22 cellular contexts compared by ENCODE assay signal in the genomic region with DNA sequence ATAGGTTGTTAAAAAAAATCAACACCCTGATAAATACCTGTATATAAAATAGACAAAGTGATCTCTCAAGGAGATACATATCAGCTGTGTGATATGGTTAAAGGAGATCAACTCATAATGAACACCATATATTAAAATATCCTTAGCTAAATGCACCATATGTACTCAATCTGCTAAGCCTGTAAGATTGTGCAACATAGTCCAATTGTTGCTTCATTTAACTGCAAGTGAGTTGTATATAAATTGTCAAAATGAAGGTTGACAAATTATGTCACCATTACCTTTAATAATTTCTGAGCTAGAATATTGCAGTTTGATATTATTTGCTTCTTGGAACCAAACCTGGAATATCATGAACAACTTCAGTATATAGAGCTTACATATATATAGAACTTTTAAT.
DNase-seq lines count a peak whose midpoint lies in the region; ATAC-seq, FAIRE-seq and TF ChIP-seq lines count a peak whose summit lies in the region.
"Had no signal": no experiment of that assay in that cellular context is flagged by ENCODE, and none has a peak within 500 bp of the region (broad histone marks: within the 10 kb centered on the region; RNA-seq: fewer than 3 reads in every experiment).

No MANE protein-coding gene starts in this region.

- H2AK5ac ChIP-seq in mesenchymal stem cell (ENCODE audit: low read length, severe bottlenecking) = no peak overlapping the region

- TF ChIP-seq CTCF in A549 (IDR thresholded peaks at IDR 0.05) = no peak
- no peak for TF ChIP-seq CTCF in NB4 (IDR thresholded peaks at IDR 0.05; ENCODE audit: low read depth, low read length)
- TF ChIP-seq CTCF in bronchial epithelial cell (IDR thresholded peaks at IDR 0.05; ENCODE audit: insufficient read depth, low read length, severe bottlenecking) = no peak
- TF ChIP-seq CTCF in fibroblast of pulmonary artery (IDR thresholded peaks at IDR 0.05; ENCODE audit: low read length, missing control alignments) = no peak

- ATAC-seq in A549 = no peak
- no peak for ATAC-seq in esophagus mucosa
- ATAC-seq: Right ventricle myocardium inferior had no signal

- no peak for TF ChIP-seq EP300 in A549 (IDR thresholded peaks at IDR 0.05)

- H2BK15ac ChIP-seq in mesenchymal stem cell (ENCODE audit: low read depth, poor library complexity, severe bottlenecking) = no peak overlapping the region

- H3K36me3 ChIP-seq in bronchial epithelial cell (ENCODE audit: control insufficient read depth, insufficient read depth, low read length) (no peaks in the 10 kb centered on the region), mesenchymal stem cell (ENCODE audit: control insufficient read depth in 1 of 2, insufficient read depth in 2 of 2, low read depth in 1 of 2, low read length in 2 of 2) (no peaks in the 10 kb centered on the region)
- H3K36me3 ChIP-seq: BE2C had no signal

- H4K91ac ChIP-seq in mesenchymal stem cell (ENCODE audit: low read length) = no peak overlapping the region

- no peak overlapping the region for H2BK5ac ChIP-seq in mesenchymal stem cell (ENCODE audit: low read depth, low read length, poor library complexity, severe bottlenecking)

- H3K27ac ChIP-seq in A549 = no peak overlapping the region
- no peak overlapping the region for H3K27ac ChIP-seq in mesenchymal stem cell (ENCODE audit: low read length, poor library complexity, severe bottlenecking)

- no peak overlapping the region for H3K18ac ChIP-seq in mesenchymal stem cell (ENCODE audit: low read depth in 1 of 2, low read length in 2 of 2)

- no peak overlapping the region for H2BK12ac ChIP-seq in mesenchymal stem cell (ENCODE audit: low read length in 2 of 2)

- no peak overlapping the region for H4K8ac ChIP-seq in mesenchymal stem cell (ENCODE audit: low read length)

- H3K23ac ChIP-seq in mesenchymal stem cell (ENCODE audit: low read length in 2 of 2) = no peak overlapping the region

- POLR2A ChIA-PET in A549 (lab: Yijun Ruan, JAX) = no interaction called here

- no peak overlapping the region for H3K9ac ChIP-seq in mesenchymal stem cell (ENCODE audit: low read length)

- no peak overlapping the region for H2BK120ac ChIP-seq in mesenchymal stem cell (ENCODE audit: low read depth, low read length)

- no peak overlapping the region for H3K4me2 ChIP-seq in A549
- no peak overlapping the region for H3K4me2 ChIP-seq in mesenchymal stem cell (ENCODE audit: low read length, poor library complexity, severe bottlenecking)

- DNase-seq in A549 (ENCODE audit: low read depth in 1 of 2, low spot score in 1 of 2) (no peak), NB4 (ENCODE audit: low read depth) (peak; percentile 19), bronchial epithelial cell (ENCODE audit: low read depth) (peak; percentile 47), fibroblast of pulmonary artery (ENCODE audit: low read depth) (peak; percentile 59), mesenchymal stem cell (no peak), RPMI8226 (no peak)
- DNase-seq: BE2C, DMS53, GDM1, MM.1S, NCI-H1694, NCI-H2081 treated with DMSO at 0.1 percent for 48 hours, NCI-H2171 treated with DMSO at 0.1 percent for 48 hours, NCI-H446, NCI-H526 had no signal

- H3K4me1 ChIP-seq in A549 (no peaks in the 10 kb centered on the region), mesenchymal stem cell (ENCODE audit: control insufficient read depth, insufficient read depth, low read depth, low read length) (no peaks in the 10 kb centered on the region)
- H3K4me1 ChIP-seq: BE2C had no signal

- H3K14ac ChIP-seq in mesenchymal stem cell (ENCODE audit: low read length in 2 of 2) = no peak overlapping the region

- H3K4me3 ChIP-seq in A549 (no peak overlapping the region), NB4 (ENCODE audit: low read depth, low read length) (no peak overlapping the region), bronchial epithelial cell (ENCODE audit: low read depth, low read length) (no peak overlapping the region), fibroblast of pulmonary artery (replicated peaks; ENCODE audit: low read depth, low read length) (no peak overlapping the region), mesenchymal stem cell (ENCODE audit: insufficient read depth in 1 of 2, low read depth in 1 of 2, low read length in 2 of 2) (no peak overlapping the region)

- CTCF ChIA-PET in A549 (lab: Yijun Ruan, JAX) = no interaction called here

- H3K4ac ChIP-seq in mesenchymal stem cell (ENCODE audit: low read depth in 1 of 2, low read length in 2 of 2) = no peak overlapping the region

- H2AFZ ChIP-seq in mesenchymal stem cell (ENCODE audit: low read depth, low read length) = no peak overlapping the region

- no peaks in the 10 kb centered on the region for H3K79me1 ChIP-seq in mesenchymal stem cell (replicated peaks; ENCODE audit: low read length, poor library complexity, severe bottlenecking)

- TF ChIP-seq POLR2A in A549 (IDR thresholded peaks at IDR 0.05; ENCODE audit: low read length) (no peak), NB4 (IDR thresholded peaks at IDR 0.05; ENCODE audit: extremely low read depth, insufficient read length) (no peak)

- TF ChIP-seq RAD21 in A549 (conservative IDR thresholded peaks at IDR 0.05 in 1 of 2, IDR thresholded peaks at IDR 0.05 in 1 of 2) = no peak

- H3K9me3 ChIP-seq in A549 = no peaks in the 10 kb centered on the region
- H3K9me3 ChIP-seq in mesenchymal stem cell (ENCODE audit: control insufficient read depth, low read length) = no peaks in the 10 kb centered on the region
- H3K9me3 ChIP-seq: BE2C had no signal

- FAIRE-seq in A549 (lab: Jason Lieb, UNC) (no peak), bronchial epithelial cell (lab: Jason Lieb, UNC) (no peak)
- FAIRE-seq: A204.1, D721Med, GM18507, GM19239, RCC 7860 had no signal

- no peaks in the 10 kb centered on the region for H3K27me3 ChIP-seq in bronchial epithelial cell (ENCODE audit: control insufficient read depth, insufficient read depth, low read length)
- no peaks in the 10 kb centered on the region for H3K27me3 ChIP-seq in mesenchymal stem cell (ENCODE audit: control insufficient read depth in 1 of 2, insufficient read depth in 1 of 2, low read length in 2 of 2)
- H3K27me3 ChIP-seq: BE2C had no signal

TF ChIP-seq in A549, 52 proteins besides CTCF, POLR2A, EP300 and RAD21:
- TF ChIP-seq JUNB (IDR thresholded peaks at IDR 0.05) (no peak), CEBPB (IDR thresholded peaks at IDR 0.05) (peak; percentile 54 to 58; a peak in 3 of 4 replicates)
TF ChIP-seq in A549: peak in this region for 1.

Comparison
In these comparisons a context has a peak if more than half of its experiments do, and no peak if none do; other contexts are left out.
1. DNase-seq: peak in NB4 (single experiment), bronchial epithelial cell (single experiment) and fibroblast of pulmonary artery (single experiment); none in A549 (0 of 2), mesenchymal stem cell (single experiment) and RPMI8226 (single experiment).